ENCODE assay signal across 11 cellular contexts in genomic region chr2:196758474-196759377, GRCh38. TPM values are rescaled to one million over a fixed set of nuclear protein-coding genes. Genes with fewer than 3 reads are reported as not detected.
A peak's percentile ranks its signal among the peaks of the same experiment; 100 is the strongest.
DNase-seq lines count a peak whose midpoint lies in the region; ATAC-seq and TF ChIP-seq lines count a peak whose summit lies in the region.
"Had no signal": no experiment of that assay in that cellular context is flagged by ENCODE, and none has a peak within 500 bp of the region (broad histone marks: within the 10 kb centered on the region; RNA-seq: fewer than 3 reads in every experiment).

No MANE protein-coding gene starts in this region.

- H3K4me2 ChIP-seq in Karpas-422 (ENCODE audit: low read depth, low read length, poor library complexity, severe bottlenecking), result no peak overlapping the region

- no peaks in the 10 kb centered on the region for H4K20me1 ChIP-seq in Karpas-422 (ENCODE audit: insufficient read depth, low read depth, low read length)

- H3K79me2 ChIP-seq in Karpas-422 (ENCODE audit: low read length), result peaks cover 4% of the 10 kb centered on the region

- no peaks in the 10 kb centered on the region for H3K9me3 ChIP-seq in Karpas-422 (ENCODE audit: low read length)
- H3K9me3 ChIP-seq in lower lobe of right lung, result peaks cover 4% of the 10 kb centered on the region
- H3K9me3 ChIP-seq in MG63, result peaks cover 9% of the 10 kb centered on the region; the same call in 1 of the 2 replicates

- H3K27me3 ChIP-seq in Karpas-422 (ENCODE audit: low read length) (no peaks in the 10 kb centered on the region), lower lobe of right lung (ENCODE audit: low read depth) (no peaks in the 10 kb centered on the region), MG63 (no peaks in the 10 kb centered on the region)
- H3K27me3 ChIP-seq: sigmoid colon had no signal

- H3K9ac ChIP-seq in Karpas-422 (ENCODE audit: low read length), result no peak overlapping the region

- peak; percentile 10 to 20 for DNase-seq in AML-193 (lab: John Stamatoyannopoulos, UW)
- DNase-seq in Karpas-422, result peak; percentile 59
- DNase-seq in brain pericyte (ENCODE audit: low read depth, low spot score), result peak; percentile 1
- no peak for DNase-seq in lower lobe of right lung
- DNase-seq in islet precursor cell, result no peak
- DNase-seq in MG63, result no peak
- DNase-seq: effector CD8-positive, alpha-beta T cell; sigmoid colon; T-helper 17 cell had no signal

- H3K4me1 ChIP-seq in Karpas-422 (ENCODE audit: low read length), result no peaks in the 10 kb centered on the region
- H3K4me1 ChIP-seq in lower lobe of right lung, result no peaks in the 10 kb centered on the region
- H3K4me1 ChIP-seq: sigmoid colon had no signal

- intact Hi-C loops in lower lobe of right lung (cut with DNase I), result no loop called here

- no peaks in the 10 kb centered on the region for H3K9me2 ChIP-seq in Karpas-422 (replicated peaks; ENCODE audit: insufficient read depth, low read length)

- H3K36me3 ChIP-seq in Karpas-422 (ENCODE audit: insufficient read depth, low read length) (peaks cover 16% of the 10 kb centered on the region), lower lobe of right lung (peaks cover 11% of the 10 kb centered on the region), MG63 (peaks cover 20% of the 10 kb centered on the region)

- no peak overlapping the region for H2AFZ ChIP-seq in Karpas-422 (ENCODE audit: low read length)

- TF ChIP-seq CTCF in lower lobe of right lung (IDR thresholded peaks at IDR 0.05), result peak; percentile 10

- no peak overlapping the region for H3K4me3 ChIP-seq in Karpas-422 (ENCODE audit: low read length)
- no peak overlapping the region for H3K4me3 ChIP-seq in lower lobe of right lung
- no peak overlapping the region for H3K4me3 ChIP-seq in MG63
- H3K4me3 ChIP-seq: sigmoid colon had no signal

- no peak for ATAC-seq in lower lobe of right lung
- no peak for ATAC-seq in GM18870 (IDR thresholded peaks at IDR 0.05; ENCODE audit: unreplicated experiment)
- ATAC-seq in HG02588 (IDR thresholded peaks at IDR 0.05; ENCODE audit: unreplicated experiment), result no peak
- ATAC-seq: T-helper 17 cell had no signal

- H3K27ac ChIP-seq in Karpas-422 (ENCODE audit: low read length) (no peak overlapping the region), lower lobe of right lung (no peak overlapping the region)
- H3K27ac ChIP-seq: sigmoid colon had no signal

RNA-seq across cellular contexts. Expression of gene GTF3C3, which starts 40.8 kb away (rescaled TPM):
- total RNA-seq in Karpas-422 (2014; rRNA removed; shearing (Covaris generic); ENCODE audit: low replicate concordance), result 34.8 and 99.0 TPM in 2 replicates
- 25.7 TPM for total RNA-seq in lower lobe of right lung
- total RNA-seq in MG63 (2014; rRNA removed; shearing (Covaris generic); ENCODE audit: low replicate concordance), result 32.4 and 43.3 TPM in 2 replicates

RNA-seq across cellular contexts. Expression of gene C2orf66, which starts 50.4 kb away (rescaled TPM):
- not detected in 2 replicates for total RNA-seq in Karpas-422 (2014; rRNA removed; shearing (Covaris generic); ENCODE audit: low replicate concordance)
- 0.21 TPM for total RNA-seq in lower lobe of right lung
- total RNA-seq in MG63 (2014; rRNA removed; shearing (Covaris generic); ENCODE audit: low replicate concordance), result not detected in 2 replicates
- total RNA-seq: sigmoid colon had no signal

Comparison
In these comparisons a context has a peak if more than half of its experiments do, and no peak if none do; other contexts are left out.
1. DNase-seq: peak in AML-193 (2 of 2), Karpas-422 (single experiment) and brain pericyte (single experiment); none in lower lobe of right lung (single experiment), islet precursor cell (single experiment) and MG63 (single experiment).